Comparison of ENCODE assay signal across 1 cellular context in the genomic region with DNA sequence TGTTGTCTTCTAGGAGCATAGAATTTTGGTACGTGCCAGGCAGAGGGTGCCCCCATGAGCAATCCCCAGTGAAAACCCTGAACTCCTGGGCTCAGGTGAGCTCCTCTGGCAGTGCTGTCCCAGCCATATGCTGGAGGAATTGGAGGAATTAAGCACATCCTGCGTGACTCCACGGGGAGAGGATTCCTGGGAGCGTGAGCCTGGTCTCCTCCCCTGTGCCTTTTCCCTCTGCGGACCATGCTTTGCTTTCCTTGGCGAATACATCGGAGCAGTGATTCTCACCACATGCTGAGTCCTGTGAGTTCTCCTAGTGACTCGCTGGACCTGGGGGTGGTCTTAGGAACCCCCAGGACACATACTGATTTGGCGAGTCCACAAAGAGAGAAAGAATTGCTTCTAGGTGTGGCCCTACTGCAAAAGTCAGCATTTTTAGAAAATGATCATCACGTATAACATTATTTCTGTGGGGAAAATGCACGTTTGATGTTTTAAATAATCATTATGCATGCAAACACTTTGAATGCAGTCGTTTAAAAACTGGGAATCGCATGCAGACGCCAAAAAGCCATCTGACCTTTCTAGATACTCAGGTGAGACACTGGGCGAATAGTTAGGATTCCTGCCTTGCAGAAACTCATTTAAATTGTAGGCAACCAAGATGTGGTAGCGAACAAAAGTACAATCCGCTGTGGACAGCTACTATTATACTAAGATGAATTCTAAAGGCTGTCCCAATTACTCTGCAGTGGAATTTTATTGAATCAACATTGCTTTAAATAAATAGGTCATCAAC.
TF ChIP-seq lines count a peak whose summit lies in the region.

No MANE protein-coding gene starts in this region.

TF ChIP-seq in H1, 55 proteins besides CTCF, POLR2A, EP300 and RAD21:
- TF ChIP-seq, protein P1, sequence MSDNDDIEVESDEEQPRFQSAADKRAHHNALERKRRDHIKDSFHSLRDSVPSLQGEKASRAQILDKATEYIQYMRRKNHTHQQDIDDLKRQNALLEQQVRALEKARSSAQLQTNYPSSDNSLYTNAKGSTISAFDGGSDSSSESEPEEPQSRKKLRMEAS (IDR thresholded peaks at IDR 0.05): 0 out of 2 replicates have a peak, but pooled peaks have one; percentile 18
- TF ChIP-seq YY1 (IDR thresholded peaks at IDR 0.05; ENCODE audit: low read depth, low read length) (no peak), TEAD4 (IDR thresholded peaks at IDR 0.05; ENCODE audit: low read depth, low read length) (peak; percentile 78; the same call in 1 of the 2 replicates)
TF ChIP-seq in H1: peak in this region for 2.
